26 cellular contexts compared by ENCODE assay signal in the genomic region with DNA sequence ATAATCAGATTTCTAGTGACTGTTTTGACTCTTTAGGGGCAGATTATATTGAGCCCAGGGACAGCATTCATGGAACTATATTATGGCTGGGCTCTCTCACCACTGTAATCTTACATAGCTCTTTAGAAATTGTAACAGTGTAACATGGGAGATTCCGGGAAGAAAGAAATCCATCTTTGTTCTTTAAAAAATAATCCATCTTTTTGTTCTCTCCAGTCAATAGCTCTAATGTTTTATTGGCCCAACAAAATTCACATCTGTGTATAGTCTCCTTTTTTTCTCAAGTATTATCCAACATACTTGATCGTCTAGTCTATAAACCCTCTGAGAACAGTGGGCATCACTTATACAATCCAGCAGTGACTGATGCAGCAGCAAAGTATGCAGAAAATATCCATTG.
"Had no signal": no experiment of that assay in that cellular context is flagged by ENCODE, and none has a peak within 500 bp of the region (broad histone marks: within the 10 kb centered on the region; RNA-seq: fewer than 3 reads in every experiment).

No MANE protein-coding gene starts in this region.

- H3K4me1 ChIP-seq: parathyroid adenoma, psoas muscle, right lobe of liver, sigmoid colon, suprapubic skin, testis, tibial artery, transverse colon, upper lobe of right lung, uterus had no signal

- H3K27me3 ChIP-seq: neutrophil, ovary, right lobe of liver, sigmoid colon, suprapubic skin, testis, tibial artery, transverse colon, upper lobe of right lung, uterus had no signal

- H3K36me3 ChIP-seq: neutrophil, ovary, right lobe of liver, sigmoid colon, suprapubic skin, tibial artery, transverse colon, upper lobe of right lung, uterus had no signal

- H2AFZ ChIP-seq: parathyroid adenoma had no signal

- H3K9ac ChIP-seq: parathyroid adenoma had no signal

- H3K4me3 ChIP-seq: ovary, psoas muscle, right lobe of liver, sigmoid colon, suprapubic skin, testis, tibial artery, transverse colon, upper lobe of right lung, uterus had no signal

- H3K9me3 ChIP-seq: neutrophil, ovary, psoas muscle, right lobe of liver, sigmoid colon, suprapubic skin, testis, tibial artery, transverse colon, upper lobe of right lung, uterus had no signal

- H3K27ac ChIP-seq: neutrophil, ovary, parathyroid adenoma, psoas muscle, right lobe of liver, sigmoid colon, suprapubic skin, testis, tibial artery, transverse colon, upper lobe of right lung, uterus had no signal

- H3K79me2 ChIP-seq: parathyroid adenoma had no signal

- DNase-seq: naive thymus-derived CD8-positive, alpha-beta T cell; nephron progenitor cell; nucleus accumbens; ovary; posterior cingulate gyrus; psoas muscle; right cardiac atrium; right lobe of liver; sigmoid colon; small intestine; stimulated activated CD4-positive, alpha-beta T cell treated with anti-CD3 and anti-CD28 coated beads, Interleukin-15, amount 100 ng/mL, for 24 hours; stimulated activated CD4-positive, alpha-beta T cell treated with anti-CD3 and anti-CD28 coated beads, Interleukin-4, amount 100 ng/mL, for 1 hour; stimulated activated CD4-positive, alpha-beta T cell treated with anti-CD3 and anti-CD28 coated beads, Interleukin-4, amount 100 ng/mL, for 4 hours; stimulated activated CD8-positive, alpha-beta memory T cell treated with anti-CD3 and anti-CD28 coated beads, Interleukin-4, amount 100 ng/mL, for 48 hours; stimulated activated naive CD4-positive, alpha-beta T cell; stimulated activated naive CD8-positive, alpha-beta T cell treated with anti-CD3 and anti-CD28 coated beads, Interleukin-15, amount 100 ng/mL, for 72 hours; stimulated activated naive CD8-positive, alpha-beta T cell treated with anti-CD3 and anti-CD28 coated beads, Interleukin-15, Interleukin-2, amounts not matched to agents 100 U/mL and 50 U/mL, for 24 hours; substantia nigra; testis; tibial artery; transverse colon; upper lobe of right lung; uterus had no signal
